In genomic region chr11:7537260-7537659, GRCh38 we compare ENCODE assay signal across 20 cellular contexts. TPM values are rescaled to one million over a fixed set of nuclear protein-coding genes. Genes with fewer than 3 reads are reported as not detected.
DNase-seq lines count a peak whose midpoint lies in the region; ATAC-seq lines count a peak whose summit lies in the region.
"Had no signal": no experiment of that assay in that cellular context is flagged by ENCODE, and none has a peak within 500 bp of the region (broad histone marks: within the 10 kb centered on the region; RNA-seq: fewer than 3 reads in every experiment).

No MANE protein-coding gene starts in this region.

- CTCF ChIA-PET in activated naive CD4-positive, alpha-beta T cell treated with anti-CD3 and anti-CD28 coated beads for 36 hours (lab: Charles Lee) = interaction anchor here (0.6 to 1.9 kb wide), 5 partner anchors 11 to 968 kb away, joined by 3 to 6 read pairs (median 3); partner anchors contain the start of gene PPFIBP2
- CTCF ChIA-PET in naive thymus-derived CD4-positive, alpha-beta T cell (lab: Charles Lee) = interaction anchor here (2.1 to 4.9 kb wide), 2 partner anchors 15 to 23 kb away, joined by 8 to 50 read pairs; partner anchors contain the start of gene PPFIBP2

- no peak overlapping the region for H3K4me3 Mint-ChIP-seq in activated naive CD4-positive, alpha-beta T cell treated with anti-CD3 and anti-CD28 coated beads for 36 hours
- peak overlapping the region in 5 of 10 donors; percentile 37 to 82 (median 60) for H3K4me3 Mint-ChIP-seq in naive thymus-derived CD4-positive, alpha-beta T cell
- H3K4me3 Mint-ChIP-seq: IgD-negative memory B cell had no signal

- H3K27me3 Mint-ChIP-seq in activated naive CD4-positive, alpha-beta T cell treated with anti-CD3 and anti-CD28 coated beads for 36 hours (ENCODE audit: low read depth) = no peaks in the 10 kb centered on the region
- peaks cover 0 to 32% (median 0%) of the 10 kb centered on the region in 5 donors for H3K27me3 Mint-ChIP-seq in naive thymus-derived CD4-positive, alpha-beta T cell
- H3K27me3 Mint-ChIP-seq: IgD-negative memory B cell had no signal

- H3K4me1 Mint-ChIP-seq in activated naive CD4-positive, alpha-beta T cell treated with anti-CD3 and anti-CD28 coated beads for 36 hours (ENCODE audit: low read depth) = peaks cover 68% of the 10 kb centered on the region
- H3K4me1 Mint-ChIP-seq in naive thymus-derived CD4-positive, alpha-beta T cell = peaks cover 33 to 91% (median 83%) of the 10 kb centered on the region in 7 donors

- no peaks in the 10 kb centered on the region for H3K36me3 Mint-ChIP-seq in activated naive CD4-positive, alpha-beta T cell treated with anti-CD3 and anti-CD28 coated beads, Interleukin-2, amount 50 U/mL, for 72 hours
- no peaks in the 10 kb centered on the region for H3K36me3 Mint-ChIP-seq in activated naive CD4-positive, alpha-beta T cell treated with anti-CD3 and anti-CD28 coated beads for 36 hours (ENCODE audit: low read depth)
- H3K36me3 Mint-ChIP-seq in naive thymus-derived CD4-positive, alpha-beta T cell = peaks cover 0 to 11% (median 0%) of the 10 kb centered on the region in 5 donors

- H3K27ac ChIP-seq in naive thymus-derived CD4-positive, alpha-beta T cell (ENCODE audit: low read depth, low read length) = no peak overlapping the region
- H3K27ac ChIP-seq: A549, HL-60, PC-9 had no signal

- no peak overlapping the region for H3K4me3 ChIP-seq in naive thymus-derived CD4-positive, alpha-beta T cell (ENCODE audit: low read length)
- H3K4me3 ChIP-seq: A549, HAP-1, PC-9 had no signal

- peak overlapping the region; percentile 0 to 58 for H3K27ac Mint-ChIP-seq in activated naive CD4-positive, alpha-beta T cell treated with anti-CD3 and anti-CD28 coated beads, Interleukin-2, amount 50 U/mL, for 72 hours
- H3K27ac Mint-ChIP-seq in activated naive CD4-positive, alpha-beta T cell treated with anti-CD3 and anti-CD28 coated beads for 36 hours = no peak overlapping the region
- H3K27ac Mint-ChIP-seq in naive thymus-derived CD4-positive, alpha-beta T cell = peak overlapping the region in 4 of 9 donors; percentile 22 to 54 (median 37)

- no peaks in the 10 kb centered on the region for H3K9me3 Mint-ChIP-seq in activated naive CD4-positive, alpha-beta T cell treated with anti-CD3 and anti-CD28 coated beads, Interleukin-2, amount 50 U/mL, for 72 hours
- no peaks in the 10 kb centered on the region for H3K9me3 Mint-ChIP-seq in activated naive CD4-positive, alpha-beta T cell treated with anti-CD3 and anti-CD28 coated beads for 36 hours
- peaks cover 0 to 2% (median 0%) of the 10 kb centered on the region in 11 donors for H3K9me3 Mint-ChIP-seq in naive thymus-derived CD4-positive, alpha-beta T cell
- H3K9me3 Mint-ChIP-seq: IgD-negative memory B cell had no signal

- DNase-seq in activated naive CD4-positive, alpha-beta T cell treated with anti-CD3 and anti-CD28 coated beads, Interleukin-2, amount 50 U/mL, for 72 hours (ENCODE audit: low spot score in 2 of 2) = no peak
- no peak for DNase-seq in activated naive CD4-positive, alpha-beta T cell treated with anti-CD3 and anti-CD28 coated beads for 36 hours
- DNase-seq in NCI-H2029 (lab: John Stamatoyannopoulos, UW) (peak; percentile 41), hepatic stellate cell (ENCODE audit: low spot score) (no peak), AG08395 (ENCODE audit: low spot score) (no peak), glomerular visceral epithelial cell (ENCODE audit: extremely low spot score) (no peak)
- no peak for DNase-seq in naive thymus-derived CD4-positive, alpha-beta T cell
- DNase-seq: C1 segment of cervical spinal cord, DMS79, Kasumi-1, MM.1S, NCI-H1092 treated with DMSO at 0.1 percent for 48 hours, NCI-H1694 treated with DMSO at 0.1 percent for 48 hours, NCI-H2171, NCI-H748 treated with DMSO at 0.1 percent for 48 hours, PC-9 had no signal

- POLR2A ChIA-PET in naive thymus-derived CD4-positive, alpha-beta T cell (lab: Charles Lee) = interaction anchor here (1.0 to 2.2 kb wide), 4 partner anchors 15 to 133 kb away, joined by 3 to 6 read pairs (median 4); partner anchors contain the start of gene PPFIBP2

- ATAC-seq in activated naive CD4-positive, alpha-beta T cell treated with anti-CD3 and anti-CD28 coated beads, Interleukin-2, amount 50 U/mL, for 72 hours = no peak
- ATAC-seq in naive thymus-derived CD4-positive, alpha-beta T cell = peak; percentile 30

- H3K4me1 ChIP-seq in naive thymus-derived CD4-positive, alpha-beta T cell (ENCODE audit: control insufficient read depth in 2 of 2, insufficient read depth in 2 of 2, low read length in 2 of 2) = peaks cover 5 to 40% of the 10 kb centered on the region in 2 donors
- H3K4me1 ChIP-seq: A549 had no signal

- no peaks in the 10 kb centered on the region for H3K27me3 ChIP-seq in naive thymus-derived CD4-positive, alpha-beta T cell (ENCODE audit: control insufficient read depth in 2 of 2, insufficient read depth in 2 of 2, low read length in 2 of 2)

- intact Hi-C loops in activated naive CD4-positive, alpha-beta T cell treated with anti-CD3 and anti-CD28 coated beads for 36 hours (cut with micrococcal nuclease) = no loop called here
- intact Hi-C loops in naive thymus-derived CD4-positive, alpha-beta T cell (cut with micrococcal nuclease) = no loop called here

- no peaks in the 10 kb centered on the region for H3K36me3 ChIP-seq in naive thymus-derived CD4-positive, alpha-beta T cell (ENCODE audit: control insufficient read depth in 2 of 3, insufficient read depth in 3 of 3, low read length in 3 of 3)
- H3K36me3 ChIP-seq: HAP-1 had no signal

- H3K9me3 ChIP-seq in naive thymus-derived CD4-positive, alpha-beta T cell (ENCODE audit: control insufficient read depth in 2 of 3, low read length in 3 of 3) = no peaks in the 10 kb centered on the region
- H3K9me3 ChIP-seq: A549, HAP-1 had no signal

RNA-seq across cellular contexts. Expression of gene PPFIBP2, which starts 23.5 kb away (rescaled TPM):
- 10 to 100 TPM; 13.7 to 19.9 TPM for total RNA-seq in activated naive CD4-positive, alpha-beta T cell treated with anti-CD3 and anti-CD28 coated beads, Interleukin-2, amount 50 U/mL, for 72 hours
- 10 to 100 TPM; 22.2 to 26.1 TPM for total RNA-seq in activated naive CD4-positive, alpha-beta T cell treated with anti-CD3 and anti-CD28 coated beads for 36 hours
- total RNA-seq in naive thymus-derived CD4-positive, alpha-beta T cell = 10 to 100 TPM in 4 of 5 experiments, 1 to 10 TPM in 1; 5.7 to 55.6 (median 45.9) TPM
- polyA plus RNA-seq in naive thymus-derived CD4-positive, alpha-beta T cell = 10 to 100 TPM in 1 of 2 donors, 1 to 10 TPM in 1; 7.0 to 29.4 TPM

RNA-seq across cellular contexts. Expression of gene OLFML1, which starts 52.0 kb away (rescaled TPM):
- not detected for total RNA-seq in activated naive CD4-positive, alpha-beta T cell treated with anti-CD3 and anti-CD28 coated beads, Interleukin-2, amount 50 U/mL, for 72 hours
- total RNA-seq in activated naive CD4-positive, alpha-beta T cell treated with anti-CD3 and anti-CD28 coated beads for 36 hours = not detected
- total RNA-seq in naive thymus-derived CD4-positive, alpha-beta T cell = not detected
- polyA plus RNA-seq in naive thymus-derived CD4-positive, alpha-beta T cell = under 1 TPM in 1 of 2 donors, not detected in 1; 0.18 TPM
- total RNA-seq: PC-9 had no signal
- polyA plus RNA-seq: A549 had no signal
